In the genomic region with DNA sequence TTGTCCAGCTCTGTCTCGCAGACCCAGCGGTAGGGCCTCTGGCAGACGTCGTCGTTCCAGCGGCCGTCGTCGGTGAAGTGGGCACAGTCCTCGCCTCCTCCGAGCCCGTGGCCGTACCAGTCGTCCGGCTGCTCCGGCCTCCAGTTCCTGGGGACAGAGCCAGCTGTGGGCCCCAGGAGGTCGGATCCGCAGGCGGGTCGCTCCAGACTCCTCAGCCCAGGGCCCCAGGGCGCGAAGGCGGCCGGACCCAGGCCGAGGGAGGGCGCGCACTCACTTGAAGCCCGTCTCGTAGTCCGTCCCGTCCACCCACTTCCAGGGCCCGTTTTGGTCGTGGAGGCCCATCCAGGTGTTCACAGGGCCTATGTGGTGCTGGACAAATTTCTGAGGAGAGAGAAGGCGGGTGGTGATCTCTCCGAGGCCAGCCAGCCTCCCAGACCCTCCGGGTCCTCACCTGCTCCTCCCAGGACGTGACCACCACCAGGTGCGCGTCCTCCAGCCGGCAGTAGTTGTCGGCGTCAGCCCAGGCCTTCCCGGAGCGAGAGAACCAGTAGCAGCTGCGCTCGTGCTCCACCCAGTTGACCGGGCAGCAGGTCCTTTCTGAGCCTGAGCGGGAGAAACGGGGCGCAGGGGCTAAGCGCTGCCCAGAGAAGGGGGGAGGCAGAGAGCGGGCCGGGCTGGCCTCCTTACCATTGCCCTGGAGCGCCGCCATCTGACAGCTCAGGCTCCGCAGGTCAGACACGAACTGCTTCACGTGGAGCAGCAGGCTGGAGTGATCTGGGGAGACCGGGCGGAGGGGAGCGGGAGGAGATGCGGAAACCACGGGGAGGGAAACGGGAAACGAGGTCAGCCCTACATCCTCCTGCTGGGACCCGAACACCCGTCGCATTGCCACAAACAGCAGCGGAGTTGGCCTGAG, we compare ENCODE assay signal across 9 cellular contexts. TPM values are rescaled to one million over a fixed set of nuclear protein-coding genes. Genes with fewer than 3 reads are reported as not detected.
A peak's percentile ranks its signal among the peaks of the same experiment; 100 is the strongest.
DNase-seq lines count a peak whose midpoint lies in the region; ATAC-seq, FAIRE-seq and TF ChIP-seq lines count a peak whose summit lies in the region.
"Had no signal": no experiment of that assay in that cellular context is flagged by ENCODE, and none has a peak within 500 bp of the region (broad histone marks: within the 10 kb centered on the region; RNA-seq: fewer than 3 reads in every experiment).

No MANE protein-coding gene starts in this region.

- no peaks in the 10 kb centered on the region for H3K79me2 ChIP-seq in MM.1S (ENCODE audit: low read length)

- H3K9me3 Mint-ChIP-seq in activated CD8-positive, alpha-beta memory T cell treated with anti-CD3 and anti-CD28 coated beads, Interleukin-2, amount 10 ng/mL, durations not matched to agents 7 days and 5 days (ENCODE audit: low read depth), result peaks cover 2% of the 10 kb centered on the region

- no peak overlapping the region for H3K4me3 Mint-ChIP-seq in activated CD8-positive, alpha-beta memory T cell treated with anti-CD3 and anti-CD28 coated beads, Interleukin-2, amount 10 ng/mL, durations not matched to agents 7 days and 5 days

- H3K36me3 ChIP-seq in HUES48 (ENCODE audit: control insufficient read depth, insufficient read depth, low read length), result no peaks in the 10 kb centered on the region
- no peaks in the 10 kb centered on the region for H3K36me3 ChIP-seq in ovary
- H3K36me3 ChIP-seq in MM.1S (replicated peaks; ENCODE audit: insufficient read depth, low read length), result no peaks in the 10 kb centered on the region

- peak; percentile 75 for ATAC-seq in activated CD8-positive, alpha-beta memory T cell treated with anti-CD3 and anti-CD28 coated beads, Interleukin-2, amount 10 ng/mL, durations not matched to agents 7 days and 5 days
- peak; percentile 63 for ATAC-seq in foreskin keratinocyte

- H3K27me3 ChIP-seq in HUES48 (ENCODE audit: control insufficient read depth, insufficient read depth, low read length) (peaks cover 36% of the 10 kb centered on the region), foreskin keratinocyte (peaks cover 29% of the 10 kb centered on the region), ovary (no peaks in the 10 kb centered on the region), MM.1S (replicated peaks; ENCODE audit: insufficient read depth, low read length) (peaks cover 71% of the 10 kb centered on the region)

- H3K27ac ChIP-seq in HUES48 (ENCODE audit: low read depth, low read length) (no peak overlapping the region), foreskin keratinocyte (no peak overlapping the region), ovary (no peak overlapping the region), MM.1S (ENCODE audit: low read length) (no peak overlapping the region)
- H3K27ac ChIP-seq: epithelial cell of prostate had no signal

- H3K4me1 ChIP-seq in HUES48 (ENCODE audit: control insufficient read depth, insufficient read depth, low read length), result peaks cover 5% of the 10 kb centered on the region
- H3K4me1 ChIP-seq in foreskin keratinocyte, result no peaks in the 10 kb centered on the region
- H3K4me1 ChIP-seq in ovary (ENCODE audit: insufficient read depth), result no peaks in the 10 kb centered on the region
- H3K4me1 ChIP-seq in MM.1S (ENCODE audit: low read length), result 0 out of 2 replicates have a peak, but pooled peaks cover 2% of the 10 kb centered on the region

- WGBS in ovary, 3 donors, result 44 to 54% (median 52%) methylated on average over 69 of the region's 69 CpGs

- peaks cover 14% of the 10 kb centered on the region for H3K27me3 Mint-ChIP-seq in activated CD8-positive, alpha-beta memory T cell treated with anti-CD3 and anti-CD28 coated beads, Interleukin-2, amount 10 ng/mL, durations not matched to agents 7 days and 5 days

- peak overlapping the region; percentile 39 for H3K4me3 ChIP-seq in HUES48 (ENCODE audit: low read depth, low read length)
- H3K4me3 ChIP-seq in ovary, result no peak overlapping the region
- H3K4me3 ChIP-seq in MM.1S (ENCODE audit: low read length), result no peak overlapping the region

- peaks cover 11% of the 10 kb centered on the region for H3K4me1 Mint-ChIP-seq in activated CD8-positive, alpha-beta memory T cell treated with anti-CD3 and anti-CD28 coated beads, Interleukin-2, amount 10 ng/mL, durations not matched to agents 7 days and 5 days

- FAIRE-seq in D721Med (lab: Jason Lieb, UNC), result no peak

- TF ChIP-seq POLR2A in ovary (IDR thresholded peaks at IDR 0.05), result no peak

- H3F3A ChIP-seq in MM.1S (ENCODE audit: insufficient read depth, low read length), result no peaks in the 10 kb centered on the region

- H3K9me3 ChIP-seq in HUES48 (ENCODE audit: control insufficient read depth, insufficient read depth, low read length), result no peaks in the 10 kb centered on the region
- no peaks in the 10 kb centered on the region for H3K9me3 ChIP-seq in ovary
- H3K9me3 ChIP-seq in MM.1S (replicated peaks; ENCODE audit: insufficient read depth, low read length), result no peaks in the 10 kb centered on the region

- peak; percentile 78 for DNase-seq in activated CD8-positive, alpha-beta memory T cell treated with anti-CD3 and anti-CD28 coated beads, Interleukin-2, amount 10 ng/mL, durations not matched to agents 7 days and 5 days
- DNase-seq in foreskin keratinocyte (peak in 1 of 2 donors; percentile 29), ovary (peak in 4 of 5 donors; percentile 40 to 69 (median 46)), D721Med (ENCODE audit: insufficient read length, low spot score) (no peak), kidney glomerular epithelial cell (lab: John Stamatoyannopoulos, UW) (no peak), MM.1S (no peak), amniotic stem cell (lab: John Stamatoyannopoulos, UW) (no peak)

- no peak for TF ChIP-seq EP300 in ovary (IDR thresholded peaks at IDR 0.05)

- H3K9me2 ChIP-seq in MM.1S (replicated peaks; ENCODE audit: insufficient read depth, low read length), result no peaks in the 10 kb centered on the region

- CTCF ChIA-PET in activated CD8-positive, alpha-beta memory T cell treated with anti-CD3 and anti-CD28 coated beads, Interleukin-2, amount 10 ng/mL, durations not matched to agents 7 days and 5 days (lab: Charles Lee), result interaction anchor here (0.7 to 1.9 kb wide), 4 partner anchors 41 to 170 kb away, joined by 3 to 10 read pairs (median 4); no protein-coding TSS in a partner anchor

- no peak overlapping the region for H2AFZ ChIP-seq in MM.1S (ENCODE audit: low read length)

- TF ChIP-seq CTCF in foreskin keratinocyte (conservative IDR thresholded peaks at IDR 0.05) (peak; percentile 56), ovary (IDR thresholded peaks at IDR 0.05) (no peak), D721Med (IDR thresholded peaks at IDR 0.05; ENCODE audit: insufficient read depth, missing control alignments) (no peak), MM.1S (IDR thresholded peaks at IDR 0.05; ENCODE audit: low read length) (no peak)

- intact Hi-C loops in ovary (cut with DNase I), result loop anchor here in 1 of 4 donors (10.0 kb wide), 1 partner anchor 129 kb away; the partner anchor contains the start of gene SLC16A11

- no peaks in the 10 kb centered on the region for H3K36me3 Mint-ChIP-seq in activated CD8-positive, alpha-beta memory T cell treated with anti-CD3 and anti-CD28 coated beads, Interleukin-2, amount 10 ng/mL, durations not matched to agents 7 days and 5 days

- H3K27ac Mint-ChIP-seq in activated CD8-positive, alpha-beta memory T cell treated with anti-CD3 and anti-CD28 coated beads, Interleukin-2, amount 10 ng/mL, durations not matched to agents 7 days and 5 days, result no peak overlapping the region

- H3K4me2 ChIP-seq in MM.1S (ENCODE audit: low read depth, low read length), result no peak overlapping the region

- H3K9ac ChIP-seq in HUES48 (ENCODE audit: low read depth, low read length) (no peak overlapping the region), MM.1S (ENCODE audit: low read length) (no peak overlapping the region)

- no peaks in the 10 kb centered on the region for H4K20me1 ChIP-seq in MM.1S (ENCODE audit: insufficient read depth, low read length)

RNA-seq across cellular contexts. Expression of gene ASGR1, which starts 5.2 kb away (rescaled TPM):
- total RNA-seq in activated CD8-positive, alpha-beta memory T cell treated with anti-CD3 and anti-CD28 coated beads, Interleukin-2, amount 10 ng/mL, durations not matched to agents 7 days and 5 days, result under 1 TPM; 0.35 to 0.38 TPM
- total RNA-seq in foreskin keratinocyte, result 0.14 and 0.21 TPM in 2 replicates
- polyA plus RNA-seq in foreskin keratinocyte, result 0.28 and 0.46 TPM in 2 replicates
- 1 to 10 TPM in 4 of 7 donors, under 1 TPM in 3; 0.63 to 3.3 (median 1.0) TPM for total RNA-seq in ovary
- 1 to 10 TPM in 1 of 2 donors, under 1 TPM in 1; 0.20 to 1.3 TPM for polyA plus RNA-seq in ovary

RNA-seq across cellular contexts. Expression of gene DLG4, which starts 45.7 kb away (rescaled TPM):
- 1 to 10 TPM; 4.9 to 5.3 TPM for total RNA-seq in activated CD8-positive, alpha-beta memory T cell treated with anti-CD3 and anti-CD28 coated beads, Interleukin-2, amount 10 ng/mL, durations not matched to agents 7 days and 5 days
- total RNA-seq in foreskin keratinocyte (7.3 and 7.7 TPM in 2 replicates), ovary (10 to 100 TPM; 11.0 to 67.7 (median 34.5) TPM)
- polyA plus RNA-seq in foreskin keratinocyte (6.2 and 6.4 TPM in 2 replicates), ovary (10 to 100 TPM; 25.1 to 27.8 TPM)

RNA-seq across cellular contexts. Expression of gene ACADVL, which starts 45.8 kb away (rescaled TPM):
- 100 to 1,000 TPM; 411 to 423 TPM for total RNA-seq in activated CD8-positive, alpha-beta memory T cell treated with anti-CD3 and anti-CD28 coated beads, Interleukin-2, amount 10 ng/mL, durations not matched to agents 7 days and 5 days
- total RNA-seq in foreskin keratinocyte, result 232 and 285 TPM in 2 replicates
- 223 and 266 TPM in 2 replicates for polyA plus RNA-seq in foreskin keratinocyte
- 100 to 1,000 TPM; 303 to 638 (median 374) TPM for total RNA-seq in ovary
- 100 to 1,000 TPM; 277 to 381 TPM for polyA plus RNA-seq in ovary

RNA-seq across cellular contexts. Expression of gene ASGR2, which starts 59.3 kb away (rescaled TPM):
- total RNA-seq in activated CD8-positive, alpha-beta memory T cell treated with anti-CD3 and anti-CD28 coated beads, Interleukin-2, amount 10 ng/mL, durations not matched to agents 7 days and 5 days, result not detected
- total RNA-seq in foreskin keratinocyte (not detected in 2 replicates), ovary (under 1 TPM in 5 of 7 donors, not detected in 2; 0.20 to 0.72 (median 0.60) TPM)
- polyA plus RNA-seq in foreskin keratinocyte (not detected in 2 replicates), ovary (under 1 TPM; 0.24 to 0.37 TPM)

Comparison
In these comparisons a context has a peak if more than half of its experiments do, and no peak if none do; other contexts are left out.
1. DNase-seq: peak in activated CD8-positive, alpha-beta memory T cell treated with anti-CD3 and anti-CD28 coated beads, Interleukin-2, amount 10 ng/mL, durations not matched to agents 7 days and 5 days (single experiment) and ovary (4 of 5); none in D721Med (single experiment), kidney glomerular epithelial cell (single experiment), MM.1S (single experiment) and amniotic stem cell (single experiment).